9 cellular contexts compared by ENCODE assay signal in genomic region chr4:89298160-89298559, GRCh38. TPM values are rescaled to one million over a fixed set of nuclear protein-coding genes. Genes with fewer than 3 reads are reported as not detected.
A peak's percentile ranks its signal among the peaks of the same experiment; 100 is the strongest.
DNase-seq lines count a peak whose midpoint lies in the region; ATAC-seq and TF ChIP-seq lines count a peak whose summit lies in the region.
"Had no signal": no experiment of that assay in that cellular context is flagged by ENCODE, and none has a peak within 500 bp of the region (broad histone marks: within the 10 kb centered on the region; RNA-seq: fewer than 3 reads in every experiment).

No MANE protein-coding gene starts in this region.

- no peak for TF ChIP-seq CTCF in CD8-positive, alpha-beta T cell (IDR thresholded peaks at IDR 0.05)
- TF ChIP-seq CTCF in psoas muscle (IDR thresholded peaks at IDR 0.05), result no peak

- peak overlapping the region; percentile 89 for H3K27ac Mint-ChIP-seq in CD8-positive, alpha-beta T cell

- no peaks in the 10 kb centered on the region for H3K9me3 ChIP-seq in CD8-positive, alpha-beta T cell (ENCODE audit: low read length)
- no peaks in the 10 kb centered on the region for H3K9me3 ChIP-seq in psoas muscle
- H3K9me3 ChIP-seq: breast epithelium had no signal

- peak in 5 of 7 experiments; percentile 37 to 57 (median 43) for DNase-seq in CD8-positive, alpha-beta T cell
- DNase-seq in T-helper 1 cell, result peak in 4 of 5 donors; percentile 37 to 78 (median 44)
- peak; percentile 17 for DNase-seq in left kidney (ENCODE audit: low read depth, low spot score)
- DNase-seq in head of caudate nucleus, result no peak
- DNase-seq in NCI-H526 treated with DMSO at 0.1 percent for 48 hours (lab: John Stamatoyannopoulos, UW), result no peak
- DNase-seq in psoas muscle, result no peak

- 58 to 61% (median 59%) methylated on average over 2 of the region's 2 CpGs for WGBS in psoas muscle, 3 donors

- H3K4me3 Mint-ChIP-seq in CD8-positive, alpha-beta T cell, result peak overlapping the region; percentile 90

- H3K27ac ChIP-seq in CD8-positive, alpha-beta T cell (ENCODE audit: low read depth, low read length), result peak overlapping the region; percentile 25
- H3K27ac ChIP-seq in psoas muscle, result no peak overlapping the region

- peak overlapping the region; percentile 8 for H3K4me3 ChIP-seq in CD8-positive, alpha-beta T cell (ENCODE audit: low read depth, low read length)
- H3K4me3 ChIP-seq in psoas muscle, result no peak overlapping the region

- H3K9me3 Mint-ChIP-seq in CD8-positive, alpha-beta T cell, result no peaks in the 10 kb centered on the region

- H3K4me1 ChIP-seq in CD8-positive, alpha-beta T cell (ENCODE audit: insufficient read depth, low read length), result peaks cover 87% of the 10 kb centered on the region
- no peaks in the 10 kb centered on the region for H3K4me1 ChIP-seq in psoas muscle
- H3K4me1 ChIP-seq: breast epithelium had no signal

- no peaks in the 10 kb centered on the region for H3K27me3 Mint-ChIP-seq in CD8-positive, alpha-beta T cell (ENCODE audit: low read depth)

- no peaks in the 10 kb centered on the region for H3K27me3 ChIP-seq in CD8-positive, alpha-beta T cell (ENCODE audit: insufficient read depth, low read length)
- H3K27me3 ChIP-seq in psoas muscle (ENCODE audit: insufficient read depth in 3 of 3, low read length in 2 of 3), result no peaks in the 10 kb centered on the region
- H3K27me3 ChIP-seq: breast epithelium had no signal

- peaks cover 86% of the 10 kb centered on the region for H3K4me1 Mint-ChIP-seq in CD8-positive, alpha-beta T cell (ENCODE audit: low read depth)

- CTCF ChIA-PET in CD8-positive, alpha-beta T cell (lab: Charles Lee), result interaction anchor here (0.9 to 6.7 kb wide), 7 partner anchors 9 to 72 kb away, joined by 3 to 37 read pairs (median 9); partner anchors contain the start of gene GPRIN3

- ATAC-seq in CD8-positive, alpha-beta T cell, result peak; percentile 48
- ATAC-seq in GM21390 (IDR thresholded peaks at IDR 0.05; ENCODE audit: unreplicated experiment) (peak; percentile 46), GM19023 (IDR thresholded peaks at IDR 0.05; ENCODE audit: unreplicated experiment) (no peak), psoas muscle (no peak)

- peaks cover 7% of the 10 kb centered on the region for H3K36me3 Mint-ChIP-seq in CD8-positive, alpha-beta T cell

- POLR2A ChIA-PET in CD8-positive, alpha-beta T cell (lab: Charles Lee), result interaction anchor here (1.2 to 3.3 kb wide), 6 partner anchors 9 to 137 kb away, joined by 3 to 19 read pairs (median 8); partner anchors contain the start of gene GPRIN3

- no peaks in the 10 kb centered on the region for H3K36me3 ChIP-seq in CD8-positive, alpha-beta T cell (ENCODE audit: insufficient read depth, low read length)
- H3K36me3 ChIP-seq in psoas muscle (ENCODE audit: insufficient read depth in 1 of 2, low read depth in 1 of 2), result no peaks in the 10 kb centered on the region
- H3K36me3 ChIP-seq: breast epithelium had no signal

- intact Hi-C loops in CD8-positive, alpha-beta T cell (cut with DNase I, micrococcal nuclease), result loop anchor here in 1 of 2 experiments (1.0 to 5.0 kb wide), 3 partner anchors 10 to 706 kb away; partner anchors contain the start of genes HERC3 and TIGD2
- intact Hi-C loops in head of caudate nucleus (cut with DNase I), result no loop called here
- intact Hi-C loops in psoas muscle (cut with DNase I), result no loop called here

RNA-seq across cellular contexts. Expression of gene GPRIN3, which starts 9.4 kb away (rescaled TPM):
- 10 to 100 TPM; 32.1 to 34.4 TPM for total RNA-seq in CD8-positive, alpha-beta T cell
- total RNA-seq in psoas muscle, result 1 to 10 TPM; 1.2 to 3.0 (median 1.5) TPM
- polyA plus RNA-seq in psoas muscle, result under 1 TPM; 0.30 to 0.58 (median 0.49) TPM

Comparison
In these comparisons a context has a peak if more than half of its experiments do, and no peak if none do; other contexts are left out.
1. ATAC-seq: peak in CD8-positive, alpha-beta T cell (single experiment) and GM21390 (single experiment); none in GM19023 (single experiment) and psoas muscle (0 of 4).
2. DNase-seq: peak in CD8-positive, alpha-beta T cell (5 of 7), T-helper 1 cell (4 of 5) and left kidney (single experiment); none in head of caudate nucleus (0 of 42), NCI-H526 treated with DMSO at 0.1 percent for 48 hours (single experiment) and psoas muscle (0 of 2).
3. RNA of gene GPRIN3, which starts 9.4 kb away (total RNA-seq): 32.1 to 34.4 TPM in CD8-positive, alpha-beta T cell; 1.2 to 3.0 TPM in psoas muscle; every median in the first group is over 4 times any median in the second.